8 cellular contexts compared by ENCODE assay signal in genomic region chr7:92609921-92610518, GRCh38. TPM values are rescaled to one million over a fixed set of nuclear protein-coding genes. Genes with fewer than 3 reads are reported as not detected.
DNase-seq lines count a peak whose midpoint lies in the region; ATAC-seq, FAIRE-seq and TF ChIP-seq lines count a peak whose summit lies in the region.

No MANE protein-coding gene starts in this region.

- no peaks in the 10 kb centered on the region for H3K9me3 Mint-ChIP-seq in nephron
- H3K9me3 Mint-ChIP-seq in Calu3 (ENCODE audit: low read depth, unreplicated experiment) = no peaks in the 10 kb centered on the region

- H3K4me3 ChIP-seq in bronchial epithelial cell (ENCODE audit: low read depth, low read length) = no peak overlapping the region

- H3K27me3 ChIP-seq in bronchial epithelial cell (ENCODE audit: control insufficient read depth, insufficient read depth, low read length) = no peaks in the 10 kb centered on the region

- H3K27ac Mint-ChIP-seq in nephron (no peak overlapping the region), Calu3 (ENCODE audit: unreplicated experiment) (no peak overlapping the region)

- H3K36me3 Mint-ChIP-seq in nephron (ENCODE audit: low read depth) (peaks cover 9% of the 10 kb centered on the region), Calu3 (ENCODE audit: insufficient read depth, unreplicated experiment) (peaks cover 42% of the 10 kb centered on the region)

- DNase-seq in SIG-M5 treated with dmso at 0.1 percent for 504 hours (lab: John Stamatoyannopoulos, UW; ENCODE audit: unreplicated experiment) = peak; percentile 31
- no peak for DNase-seq in SIG-M5 (lab: John Stamatoyannopoulos, UW)
- peak; percentile 80 for DNase-seq in NAMALWA (ENCODE audit: low spot score)
- DNase-seq in bronchial epithelial cell (ENCODE audit: low read depth) = peak; percentile 47
- DNase-seq in Calu3 = no peak
- no peak for DNase-seq in HK-2 (ENCODE audit: unreplicated experiment)

- FAIRE-seq in bronchial epithelial cell (lab: Jason Lieb, UNC) = no peak

- TF ChIP-seq CTCF in bronchial epithelial cell (IDR thresholded peaks at IDR 0.05; ENCODE audit: insufficient read depth, low read length, severe bottlenecking) = peak; percentile 17
- TF ChIP-seq CTCF in nephron (IDR thresholded peaks at IDR 0.05; ENCODE audit: unreplicated experiment in 3 of 3) = peak; percentile 15 to 56 (median 43)
- no peak for TF ChIP-seq CTCF in Calu3 (IDR thresholded peaks at IDR 0.05; ENCODE audit: unreplicated experiment)

- ATAC-seq in HG02973 (IDR thresholded peaks at IDR 0.05; ENCODE audit: unreplicated experiment) = no peak

- CTCF ChIA-PET in Calu3 (lab: Charles Lee) = interaction anchor here (0.6 to 1.0 kb wide), 2 partner anchors 12 to 227 kb away, joined by 4 to 10 read pairs; partner anchors contain the start of gene CDK6

- BruUV-seq in Calu3 (replicated peaks; lab: Mats Ljungman, UMichigan) = no TSS peak

- no peaks in the 10 kb centered on the region for H3K27me3 Mint-ChIP-seq in nephron (ENCODE audit: low read depth)
- no peaks in the 10 kb centered on the region for H3K27me3 Mint-ChIP-seq in Calu3 (ENCODE audit: unreplicated experiment)

- intact Hi-C loops in Calu3 (cut with micrococcal nuclease; ENCODE audit: unreplicated experiment) = no loop called here

- H3K4me3 Mint-ChIP-seq in nephron (no peak overlapping the region), Calu3 (ENCODE audit: low read depth, unreplicated experiment) (no peak overlapping the region)

- peaks cover 26% of the 10 kb centered on the region for H3K4me1 Mint-ChIP-seq in nephron
- H3K4me1 Mint-ChIP-seq in Calu3 (ENCODE audit: low read depth, unreplicated experiment) = peaks cover 8% of the 10 kb centered on the region

- peaks cover 2% of the 10 kb centered on the region for H3K36me3 ChIP-seq in bronchial epithelial cell (ENCODE audit: control insufficient read depth, insufficient read depth, low read length)

RNA-seq across cellular contexts. Expression of gene FAM133B, which starts 19.8 kb away (rescaled TPM):
- total RNA-seq in bronchial epithelial cell = 11.1 and 19.8 TPM in 2 replicates
- 26.4 and 30.0 TPM in 2 replicates for total RNA-seq in Calu3 (2022)

Comparison
In these comparisons a context has a peak if more than half of its experiments do, and no peak if none do; other contexts are left out.
1. DNase-seq: peak in SIG-M5 treated with dmso at 0.1 percent for 504 hours (single experiment), NAMALWA (single experiment) and bronchial epithelial cell (single experiment); none in SIG-M5 (single experiment), Calu3 (single experiment) and HK-2 (single experiment).